In the genomic region with DNA sequence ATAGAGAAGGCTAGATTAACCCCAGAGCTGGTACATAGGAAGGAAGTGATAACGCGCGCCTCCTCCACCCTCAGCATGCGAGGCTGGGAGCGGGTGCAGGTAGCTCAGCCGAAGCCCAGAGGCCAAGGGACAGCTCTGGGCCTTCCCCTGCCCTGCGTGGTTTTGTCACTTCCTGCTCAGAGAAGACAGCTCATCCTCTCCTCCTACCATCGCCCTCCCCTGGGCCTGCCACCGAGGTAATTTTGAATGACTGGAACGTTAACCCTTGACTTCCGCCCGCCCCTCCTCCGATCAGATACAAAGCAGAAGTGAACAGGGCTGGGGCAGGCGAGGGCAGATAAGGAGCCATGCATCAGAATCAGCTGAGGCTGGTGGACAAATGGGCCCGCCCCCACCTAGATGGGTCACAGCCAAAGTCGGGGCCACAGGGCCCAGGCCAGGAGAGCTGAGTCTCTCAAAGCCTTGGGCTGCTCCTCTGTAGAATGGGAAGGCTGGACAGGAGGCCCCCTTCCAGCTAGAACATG, we compare ENCODE assay signal across 1 cellular context.
TF ChIP-seq lines count a peak whose summit lies in the region.

No MANE protein-coding gene starts in this region.

TF ChIP-seq in K562, 482 proteins besides CTCF, POLR2A, EP300 and RAD21 (continued from another document and continues in another):
- TF ChIP-seq, protein P1, sequence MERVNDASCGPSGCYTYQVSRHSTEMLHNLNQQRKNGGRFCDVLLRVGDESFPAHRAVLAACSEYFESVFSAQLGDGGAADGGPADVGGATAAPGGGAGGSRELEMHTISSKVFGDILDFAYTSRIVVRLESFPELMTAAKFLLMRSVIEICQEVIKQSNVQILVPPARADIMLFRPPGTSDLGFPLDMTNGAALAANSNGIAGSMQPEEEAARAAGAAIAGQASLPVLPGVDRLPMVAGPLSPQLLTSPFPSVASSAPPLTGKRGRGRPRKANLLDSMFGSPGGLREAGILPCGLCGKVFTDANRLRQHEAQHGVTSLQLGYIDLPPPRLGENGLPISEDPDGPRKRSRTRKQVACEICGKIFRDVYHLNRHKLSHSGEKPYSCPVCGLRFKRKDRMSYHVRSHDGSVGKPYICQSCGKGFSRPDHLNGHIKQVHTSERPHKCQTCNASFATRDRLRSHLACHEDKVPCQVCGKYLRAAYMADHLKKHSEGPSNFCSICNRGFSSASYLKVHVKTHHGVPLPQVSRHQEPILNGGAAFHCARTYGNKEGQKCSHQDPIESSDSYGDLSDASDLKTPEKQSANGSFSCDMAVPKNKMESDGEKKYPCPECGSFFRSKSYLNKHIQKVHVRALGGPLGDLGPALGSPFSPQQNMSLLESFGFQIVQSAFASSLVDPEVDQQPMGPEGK (CRISPR knock-in tag; IDR thresholded peaks at IDR 0.05; ENCODE audit: borderline replicate concordance) = no peak
- TF ChIP-seq ZNF79 (CRISPR knock-in tag; IDR thresholded peaks at IDR 0.05; ENCODE audit: low read depth) (no peak), SMC3 (conservative IDR thresholded peaks at IDR 0.05; ENCODE audit: insufficient read depth, low read depth, low read length) (no peak), ZNF561 (CRISPR knock-in tag; conservative IDR thresholded peaks at IDR 0.05) (no peak), TCF7 (IDR thresholded peaks at IDR 0.05; ENCODE audit: borderline replicate concordance) (0 out of 2 replicates have a peak, but pooled peaks have one; percentile 43), SAFB2 (IDR thresholded peaks at IDR 0.05; ENCODE audit: borderline replicate concordance, low read depth, low read length, severe bottlenecking) (no peak), SUPT5H (IDR thresholded peaks at IDR 0.05) (0 out of 2 replicates have a peak, but pooled peaks have one; percentile 44), ZNF551 (CRISPR knock-in tag; IDR thresholded peaks at IDR 0.05) (no peak), POLR2AphosphoS5 (IDR thresholded peaks at IDR 0.05; ENCODE audit: control insufficient read depth, insufficient read depth, low read depth, low read length) (peak; percentile 94), SRSF7 (optimal IDR thresholded peaks at IDR 0.05; ENCODE audit: low read depth, low read length) (no peak), JUN (IDR thresholded peaks at IDR 0.05; ENCODE audit: borderline replicate concordance, low read depth, low read length) (peak; percentile 56; the same call in 1 of the 2 replicates), JUN (CRISPR knock-in tag; IDR thresholded peaks at IDR 0.05; ENCODE audit: borderline replicate concordance) (no peak), ZFX (CRISPR knock-in tag; IDR thresholded peaks at IDR 0.05) (peak; percentile 64), GTF2E2 (tag; IDR thresholded peaks at IDR 0.05) (no peak; the same call in 1 of the 2 replicates), POLR2B (IDR thresholded peaks at IDR 0.05; ENCODE audit: low read depth, partially characterized antibody) (peak; percentile 44), C11orf30 (IDR thresholded peaks at IDR 0.05; ENCODE audit: low read depth) (no peak), CEBPG (CRISPR knock-in tag; IDR thresholded peaks at IDR 0.05) (no peak), CEBPG (tag; conservative IDR thresholded peaks at IDR 0.05 in 1 of 2, IDR thresholded peaks at IDR 0.05 in 1 of 2) (no peak), SP2 (IDR thresholded peaks at IDR 0.05; ENCODE audit: extremely low read depth, low read depth, low read length, poor library complexity, severe bottlenecking) (no peak), KAT7 (CRISPR knock-in tag; IDR thresholded peaks at IDR 0.05; ENCODE audit: borderline replicate concordance) (no peak), NCOA4 (IDR thresholded peaks at IDR 0.05; ENCODE audit: partially characterized antibody) (no peak), ZNF778 (CRISPR knock-in tag; IDR thresholded peaks at IDR 0.05) (no peak), TCF7L2 (IDR thresholded peaks at IDR 0.05; ENCODE audit: low read depth, low read length) (no peak), EZH2 (IDR thresholded peaks at IDR 0.05; ENCODE audit: borderline replicate concordance, low read depth, low read length) (no peak), HSF4 (CRISPR knock-in tag; IDR thresholded peaks at IDR 0.05; ENCODE audit: borderline replicate concordance) (no peak), HDAC2 (IDR thresholded peaks at IDR 0.05) (peak; percentile 77; the same call in 1 of the 2 replicates), ZNF121 (CRISPR knock-in tag; conservative IDR thresholded peaks at IDR 0.05) (no peak), ZNF165 (CRISPR knock-in tag; IDR thresholded peaks at IDR 0.05; ENCODE audit: borderline replicate concordance) (no peak), KDM5B (IDR thresholded peaks at IDR 0.05; ENCODE audit: insufficient replicate concordance, low read depth, low read length) (no peak), NR2C2 (CRISPR knock-in tag; IDR thresholded peaks at IDR 0.05) (no peak), NR2C2 (tag; IDR thresholded peaks at IDR 0.05) (peak; percentile 88), MCM2 (IDR thresholded peaks at IDR 0.05; ENCODE audit: low read depth) (no peak), JUND (IDR thresholded peaks at IDR 0.05; ENCODE audit: borderline replicate concordance, low read depth, low read length) (peak; percentile 83), JUND (tag; IDR thresholded peaks at IDR 0.05; ENCODE audit: borderline replicate concordance, low read depth, low read length) (peak; percentile 67; the same call in 1 of the 3 replicates), RBM39 (optimal IDR thresholded peaks at IDR 0.05; ENCODE audit: low read depth, low read length) (no peak)
- TF ChIP-seq, protein P2, sequence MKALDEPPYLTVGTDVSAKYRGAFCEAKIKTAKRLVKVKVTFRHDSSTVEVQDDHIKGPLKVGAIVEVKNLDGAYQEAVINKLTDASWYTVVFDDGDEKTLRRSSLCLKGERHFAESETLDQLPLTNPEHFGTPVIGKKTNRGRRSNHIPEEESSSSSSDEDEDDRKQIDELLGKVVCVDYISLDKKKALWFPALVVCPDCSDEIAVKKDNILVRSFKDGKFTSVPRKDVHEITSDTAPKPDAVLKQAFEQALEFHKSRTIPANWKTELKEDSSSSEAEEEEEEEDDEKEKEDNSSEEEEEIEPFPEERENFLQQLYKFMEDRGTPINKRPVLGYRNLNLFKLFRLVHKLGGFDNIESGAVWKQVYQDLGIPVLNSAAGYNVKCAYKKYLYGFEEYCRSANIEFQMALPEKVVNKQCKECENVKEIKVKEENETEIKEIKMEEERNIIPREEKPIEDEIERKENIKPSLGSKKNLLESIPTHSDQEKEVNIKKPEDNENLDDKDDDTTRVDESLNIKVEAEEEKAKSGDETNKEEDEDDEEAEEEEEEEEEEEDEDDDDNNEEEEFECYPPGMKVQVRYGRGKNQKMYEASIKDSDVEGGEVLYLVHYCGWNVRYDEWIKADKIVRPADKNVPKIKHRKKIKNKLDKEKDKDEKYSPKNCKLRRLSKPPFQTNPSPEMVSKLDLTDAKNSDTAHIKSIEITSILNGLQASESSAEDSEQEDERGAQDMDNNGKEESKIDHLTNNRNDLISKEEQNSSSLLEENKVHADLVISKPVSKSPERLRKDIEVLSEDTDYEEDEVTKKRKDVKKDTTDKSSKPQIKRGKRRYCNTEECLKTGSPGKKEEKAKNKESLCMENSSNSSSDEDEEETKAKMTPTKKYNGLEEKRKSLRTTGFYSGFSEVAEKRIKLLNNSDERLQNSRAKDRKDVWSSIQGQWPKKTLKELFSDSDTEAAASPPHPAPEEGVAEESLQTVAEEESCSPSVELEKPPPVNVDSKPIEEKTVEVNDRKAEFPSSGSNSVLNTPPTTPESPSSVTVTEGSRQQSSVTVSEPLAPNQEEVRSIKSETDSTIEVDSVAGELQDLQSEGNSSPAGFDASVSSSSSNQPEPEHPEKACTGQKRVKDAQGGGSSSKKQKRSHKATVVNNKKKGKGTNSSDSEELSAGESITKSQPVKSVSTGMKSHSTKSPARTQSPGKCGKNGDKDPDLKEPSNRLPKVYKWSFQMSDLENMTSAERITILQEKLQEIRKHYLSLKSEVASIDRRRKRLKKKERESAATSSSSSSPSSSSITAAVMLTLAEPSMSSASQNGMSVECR (CRISPR knock-in tag; IDR thresholded peaks at IDR 0.05) = peak; percentile 75
- TF ChIP-seq, protein P3, sequence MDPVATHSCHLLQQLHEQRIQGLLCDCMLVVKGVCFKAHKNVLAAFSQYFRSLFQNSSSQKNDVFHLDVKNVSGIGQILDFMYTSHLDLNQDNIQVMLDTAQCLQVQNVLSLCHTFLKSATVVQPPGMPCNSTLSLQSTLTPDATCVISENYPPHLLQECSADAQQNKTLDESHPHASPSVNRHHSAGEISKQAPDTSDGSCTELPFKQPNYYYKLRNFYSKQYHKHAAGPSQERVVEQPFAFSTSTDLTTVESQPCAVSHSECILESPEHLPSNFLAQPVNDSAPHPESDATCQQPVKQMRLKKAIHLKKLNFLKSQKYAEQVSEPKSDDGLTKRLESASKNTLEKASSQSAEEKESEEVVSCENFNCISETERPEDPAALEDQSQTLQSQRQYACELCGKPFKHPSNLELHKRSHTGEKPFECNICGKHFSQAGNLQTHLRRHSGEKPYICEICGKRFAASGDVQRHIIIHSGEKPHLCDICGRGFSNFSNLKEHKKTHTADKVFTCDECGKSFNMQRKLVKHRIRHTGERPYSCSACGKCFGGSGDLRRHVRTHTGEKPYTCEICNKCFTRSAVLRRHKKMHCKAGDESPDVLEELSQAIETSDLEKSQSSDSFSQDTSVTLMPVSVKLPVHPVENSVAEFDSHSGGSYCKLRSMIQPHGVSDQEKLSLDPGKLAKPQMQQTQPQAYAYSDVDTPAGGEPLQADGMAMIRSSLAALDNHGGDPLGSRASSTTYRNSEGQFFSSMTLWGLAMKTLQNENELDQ (CRISPR knock-in tag; IDR thresholded peaks at IDR 0.05; ENCODE audit: borderline replicate concordance) = no peak
- TF ChIP-seq, protein P4, sequence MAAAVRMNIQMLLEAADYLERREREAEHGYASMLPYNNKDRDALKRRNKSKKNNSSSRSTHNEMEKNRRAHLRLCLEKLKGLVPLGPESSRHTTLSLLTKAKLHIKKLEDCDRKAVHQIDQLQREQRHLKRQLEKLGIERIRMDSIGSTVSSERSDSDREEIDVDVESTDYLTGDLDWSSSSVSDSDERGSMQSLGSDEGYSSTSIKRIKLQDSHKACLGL (CRISPR knock-in tag; IDR thresholded peaks at IDR 0.05; ENCODE audit: borderline replicate concordance, poor library complexity, severe bottlenecking) = no peak
- TF ChIP-seq, protein P5, sequence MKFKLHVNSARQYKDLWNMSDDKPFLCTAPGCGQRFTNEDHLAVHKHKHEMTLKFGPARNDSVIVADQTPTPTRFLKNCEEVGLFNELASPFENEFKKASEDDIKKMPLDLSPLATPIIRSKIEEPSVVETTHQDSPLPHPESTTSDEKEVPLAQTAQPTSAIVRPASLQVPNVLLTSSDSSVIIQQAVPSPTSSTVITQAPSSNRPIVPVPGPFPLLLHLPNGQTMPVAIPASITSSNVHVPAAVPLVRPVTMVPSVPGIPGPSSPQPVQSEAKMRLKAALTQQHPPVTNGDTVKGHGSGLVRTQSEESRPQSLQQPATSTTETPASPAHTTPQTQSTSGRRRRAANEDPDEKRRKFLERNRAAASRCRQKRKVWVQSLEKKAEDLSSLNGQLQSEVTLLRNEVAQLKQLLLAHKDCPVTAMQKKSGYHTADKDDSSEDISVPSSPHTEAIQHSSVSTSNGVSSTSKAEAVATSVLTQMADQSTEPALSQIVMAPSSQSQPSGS (CRISPR knock-in tag; IDR thresholded peaks at IDR 0.05) = no peak
- TF ChIP-seq, protein P6, sequence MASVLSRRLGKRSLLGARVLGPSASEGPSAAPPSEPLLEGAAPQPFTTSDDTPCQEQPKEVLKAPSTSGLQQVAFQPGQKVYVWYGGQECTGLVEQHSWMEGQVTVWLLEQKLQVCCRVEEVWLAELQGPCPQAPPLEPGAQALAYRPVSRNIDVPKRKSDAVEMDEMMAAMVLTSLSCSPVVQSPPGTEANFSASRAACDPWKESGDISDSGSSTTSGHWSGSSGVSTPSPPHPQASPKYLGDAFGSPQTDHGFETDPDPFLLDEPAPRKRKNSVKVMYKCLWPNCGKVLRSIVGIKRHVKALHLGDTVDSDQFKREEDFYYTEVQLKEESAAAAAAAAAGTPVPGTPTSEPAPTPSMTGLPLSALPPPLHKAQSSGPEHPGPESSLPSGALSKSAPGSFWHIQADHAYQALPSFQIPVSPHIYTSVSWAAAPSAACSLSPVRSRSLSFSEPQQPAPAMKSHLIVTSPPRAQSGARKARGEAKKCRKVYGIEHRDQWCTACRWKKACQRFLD (CRISPR knock-in tag; IDR thresholded peaks at IDR 0.05) = no peak
- TF ChIP-seq, protein P7, sequence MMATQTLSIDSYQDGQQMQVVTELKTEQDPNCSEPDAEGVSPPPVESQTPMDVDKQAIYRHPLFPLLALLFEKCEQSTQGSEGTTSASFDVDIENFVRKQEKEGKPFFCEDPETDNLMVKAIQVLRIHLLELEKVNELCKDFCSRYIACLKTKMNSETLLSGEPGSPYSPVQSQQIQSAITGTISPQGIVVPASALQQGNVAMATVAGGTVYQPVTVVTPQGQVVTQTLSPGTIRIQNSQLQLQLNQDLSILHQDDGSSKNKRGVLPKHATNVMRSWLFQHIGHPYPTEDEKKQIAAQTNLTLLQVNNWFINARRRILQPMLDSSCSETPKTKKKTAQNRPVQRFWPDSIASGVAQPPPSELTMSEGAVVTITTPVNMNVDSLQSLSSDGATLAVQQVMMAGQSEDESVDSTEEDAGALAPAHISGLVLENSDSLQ (IDR thresholded peaks at IDR 0.05) = peak; percentile 94
- TF ChIP-seq, protein P8, sequence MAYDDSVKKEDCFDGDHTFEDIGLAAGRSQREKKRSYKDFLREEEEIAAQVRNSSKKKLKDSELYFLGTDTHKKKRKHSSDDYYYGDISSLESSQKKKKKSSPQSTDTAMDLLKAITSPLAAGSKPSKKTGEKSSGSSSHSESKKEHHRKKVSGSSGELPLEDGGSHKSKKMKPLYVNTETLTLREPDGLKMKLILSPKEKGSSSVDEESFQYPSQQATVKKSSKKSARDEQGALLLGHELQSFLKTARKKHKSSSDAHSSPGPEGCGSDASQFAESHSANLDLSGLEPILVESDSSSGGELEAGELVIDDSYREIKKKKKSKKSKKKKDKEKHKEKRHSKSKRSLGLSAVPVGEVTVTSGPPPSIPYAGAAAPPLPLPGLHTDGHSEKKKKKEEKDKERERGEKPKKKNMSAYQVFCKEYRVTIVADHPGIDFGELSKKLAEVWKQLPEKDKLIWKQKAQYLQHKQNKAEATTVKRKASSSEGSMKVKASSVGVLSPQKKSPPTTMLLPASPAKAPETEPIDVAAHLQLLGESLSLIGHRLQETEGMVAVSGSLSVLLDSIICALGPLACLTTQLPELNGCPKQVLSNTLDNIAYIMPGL (CRISPR knock-in tag; IDR thresholded peaks at IDR 0.05) = no peak
- TF ChIP-seq, protein P9, sequence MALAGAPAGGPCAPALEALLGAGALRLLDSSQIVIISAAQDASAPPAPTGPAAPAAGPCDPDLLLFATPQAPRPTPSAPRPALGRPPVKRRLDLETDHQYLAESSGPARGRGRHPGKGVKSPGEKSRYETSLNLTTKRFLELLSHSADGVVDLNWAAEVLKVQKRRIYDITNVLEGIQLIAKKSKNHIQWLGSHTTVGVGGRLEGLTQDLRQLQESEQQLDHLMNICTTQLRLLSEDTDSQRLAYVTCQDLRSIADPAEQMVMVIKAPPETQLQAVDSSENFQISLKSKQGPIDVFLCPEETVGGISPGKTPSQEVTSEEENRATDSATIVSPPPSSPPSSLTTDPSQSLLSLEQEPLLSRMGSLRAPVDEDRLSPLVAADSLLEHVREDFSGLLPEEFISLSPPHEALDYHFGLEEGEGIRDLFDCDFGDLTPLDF (CRISPR knock-in tag; IDR thresholded peaks at IDR 0.05) = no peak
